1 cellular context compared by ENCODE assay signal in genomic region chr7:116361767-116362166, GRCh38.
TF ChIP-seq lines count a peak whose summit lies in the region.

No MANE protein-coding gene starts in this region.

TF ChIP-seq in IMR-90, 13 proteins besides CTCF, POLR2A, EP300 and RAD21:
- TF ChIP-seq BHLHE40 (IDR thresholded peaks at IDR 0.05; ENCODE audit: low read depth, low read length) (no peak), MAFK (IDR thresholded peaks at IDR 0.05; ENCODE audit: low read depth, low read length) (no peak), MAZ (IDR thresholded peaks at IDR 0.05; ENCODE audit: borderline replicate concordance, low read depth, low read length) (no peak), CHD1 (IDR thresholded peaks at IDR 0.05; ENCODE audit: low read depth, low read length) (no peak), RCOR1 (IDR thresholded peaks at IDR 0.05; ENCODE audit: insufficient replicate concordance, low read length) (no peak)
- TF ChIP-seq, protein P1, sequence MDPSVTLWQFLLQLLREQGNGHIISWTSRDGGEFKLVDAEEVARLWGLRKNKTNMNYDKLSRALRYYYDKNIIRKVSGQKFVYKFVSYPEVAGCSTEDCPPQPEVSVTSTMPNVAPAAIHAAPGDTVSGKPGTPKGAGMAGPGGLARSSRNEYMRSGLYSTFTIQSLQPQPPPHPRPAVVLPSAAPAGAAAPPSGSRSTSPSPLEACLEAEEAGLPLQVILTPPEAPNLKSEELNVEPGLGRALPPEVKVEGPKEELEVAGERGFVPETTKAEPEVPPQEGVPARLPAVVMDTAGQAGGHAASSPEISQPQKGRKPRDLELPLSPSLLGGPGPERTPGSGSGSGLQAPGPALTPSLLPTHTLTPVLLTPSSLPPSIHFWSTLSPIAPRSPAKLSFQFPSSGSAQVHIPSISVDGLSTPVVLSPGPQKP (IDR thresholded peaks at IDR 0.05; ENCODE audit: borderline replicate concordance, low read depth, low read length) = no peak
